In genomic region chr5:155768342-155768741, GRCh38 we compare ENCODE assay signal across 23 cellular contexts.
A peak's percentile ranks its signal among the peaks of the same experiment; 100 is the strongest.
DNase-seq lines count a peak whose midpoint lies in the region; ATAC-seq and TF ChIP-seq lines count a peak whose summit lies in the region.
"Had no signal": no experiment of that assay in that cellular context is flagged by ENCODE, and none has a peak within 500 bp of the region (broad histone marks: within the 10 kb centered on the region; RNA-seq: fewer than 3 reads in every experiment).

No MANE protein-coding gene starts in this region.

- H3K27ac ChIP-seq in CD8-positive, alpha-beta T cell (ENCODE audit: low read depth, low read length), result peak overlapping the region; percentile 28
- peak overlapping the region in 3 of 4 donors; percentile 35 to 53 (median 52) for H3K27ac ChIP-seq in gastrocnemius medialis
- H3K27ac ChIP-seq: 22Rv1, A549, C4-2B, GM23248 had no signal

- ATAC-seq in CD8-positive, alpha-beta T cell, result peak; percentile 40
- ATAC-seq in central memory CD8-positive, alpha-beta T cell (replicated peaks; ENCODE audit: extremely low read depth, poor library complexity, severe bottlenecking), result peak; percentile 52
- peak; percentile 55 to 69 (median 66) for ATAC-seq in natural killer cell
- no peak for ATAC-seq in gastrocnemius medialis
- ATAC-seq in GM18498 (IDR thresholded peaks at IDR 0.05; ENCODE audit: unreplicated experiment), result no peak
- ATAC-seq: A549, GM12878, HepG2 had no signal

- H3K4me1 Mint-ChIP-seq in CD8-positive, alpha-beta T cell (ENCODE audit: low read depth), result peaks cover 10% of the 10 kb centered on the region
- peaks cover 70% of the 10 kb centered on the region for H3K4me1 Mint-ChIP-seq in central memory CD8-positive, alpha-beta T cell
- peaks cover 34 to 48% of the 10 kb centered on the region in 2 donors for H3K4me1 Mint-ChIP-seq in natural killer cell
- H3K4me1 Mint-ChIP-seq: IgD-negative memory B cell had no signal

- no peak overlapping the region for H3K4me3 ChIP-seq in CD8-positive, alpha-beta T cell (ENCODE audit: low read depth, low read length)
- H3K4me3 ChIP-seq in gastrocnemius medialis, result no peak overlapping the region
- H3K4me3 ChIP-seq: A549, GM12878, GM23248 had no signal

- in situ Hi-C loops in gastrocnemius medialis (cut with MboI; ENCODE audit: low sequenced_read_pairs in 4 of 4), result no loop called here

- intact Hi-C loops in CD8-positive, alpha-beta T cell (cut with DNase I, micrococcal nuclease), result no loop called here
- intact Hi-C loops in natural killer cell (cut with micrococcal nuclease) (loop anchor here (5.0 kb wide), 1 partner anchor 1259 kb away; no protein-coding TSS in a partner anchor), gastrocnemius medialis (cut with DNase I; ENCODE audit: low total_unique reads) (loop anchor here (5.0 kb wide), 1 partner anchor 991 kb away; no protein-coding TSS in a partner anchor)

- no peaks in the 10 kb centered on the region for H3K27me3 Mint-ChIP-seq in CD8-positive, alpha-beta T cell (ENCODE audit: low read depth)
- no peaks in the 10 kb centered on the region for H3K27me3 Mint-ChIP-seq in central memory CD8-positive, alpha-beta T cell
- H3K27me3 Mint-ChIP-seq in natural killer cell (ENCODE audit: low read depth in 2 of 2), result no peaks in the 10 kb centered on the region

- no peaks in the 10 kb centered on the region for H3K36me3 ChIP-seq in CD8-positive, alpha-beta T cell (ENCODE audit: insufficient read depth, low read length)
- H3K36me3 ChIP-seq in gastrocnemius medialis, result no peaks in the 10 kb centered on the region

- POLR2A ChIA-PET in CD8-positive, alpha-beta T cell (lab: Charles Lee), result interaction anchor here (0.7 kb wide), 1 partner anchor 1483 kb away, joined by 3 read pairs; no protein-coding TSS in a partner anchor

- DNase-seq in CD8-positive, alpha-beta T cell, result no peak
- DNase-seq in central memory CD8-positive, alpha-beta T cell (ENCODE audit: low spot score in 2 of 2), result no peak
- DNase-seq in natural killer cell (no peak), gastrocnemius medialis (no peak), COLO829 (ENCODE audit: low spot score) (no peak), NCI-H446 (lab: John Stamatoyannopoulos, UW) (no peak)
- DNase-seq: AML-193; CD4-positive, alpha-beta T cell; COR-L47; DMS 273 treated with DMSO at 0.1 percent for 48 hours; DMS53; DND-41; EL; GM23248; HCEC 1CT; HFFc6 had no signal

- TF ChIP-seq CTCF in CD8-positive, alpha-beta T cell (IDR thresholded peaks at IDR 0.05), result no peak
- TF ChIP-seq CTCF in natural killer cell (IDR thresholded peaks at IDR 0.05) (no peak), gastrocnemius medialis (IDR thresholded peaks at IDR 0.05 in 4 of 5, conservative IDR thresholded peaks at IDR 0.05 in 1 of 5) (no peak)

- H3K36me3 Mint-ChIP-seq in CD8-positive, alpha-beta T cell, result no peaks in the 10 kb centered on the region
- H3K36me3 Mint-ChIP-seq in central memory CD8-positive, alpha-beta T cell (ENCODE audit: insufficient read depth), result no peaks in the 10 kb centered on the region
- no peaks in the 10 kb centered on the region for H3K36me3 Mint-ChIP-seq in natural killer cell
- H3K36me3 Mint-ChIP-seq: IgD-negative memory B cell had no signal

- CTCF ChIA-PET in CD8-positive, alpha-beta T cell (lab: Charles Lee), result no interaction called here

- H3K4me3 Mint-ChIP-seq in CD8-positive, alpha-beta T cell, result no peak overlapping the region
- peak overlapping the region; percentile 51 for H3K4me3 Mint-ChIP-seq in central memory CD8-positive, alpha-beta T cell
- H3K4me3 Mint-ChIP-seq in natural killer cell, result peak overlapping the region; percentile 36
- H3K4me3 Mint-ChIP-seq: CD4-positive, alpha-beta T cell; HFFc6; IgD-negative memory B cell had no signal

- H3K27ac Mint-ChIP-seq in CD8-positive, alpha-beta T cell, result peak overlapping the region; percentile 34
- H3K27ac Mint-ChIP-seq in central memory CD8-positive, alpha-beta T cell (ENCODE audit: low read depth), result peak overlapping the region; percentile 90
- H3K27ac Mint-ChIP-seq in natural killer cell, result peak overlapping the region; percentile 84 to 88
- H3K27ac Mint-ChIP-seq: CD4-positive, alpha-beta T cell; HFFc6; IgD-negative memory B cell had no signal

- H3K9me3 Mint-ChIP-seq in CD8-positive, alpha-beta T cell, result no peaks in the 10 kb centered on the region
- no peaks in the 10 kb centered on the region for H3K9me3 Mint-ChIP-seq in central memory CD8-positive, alpha-beta T cell
- peaks cover 0 to 6% of the 10 kb centered on the region in 2 donors for H3K9me3 Mint-ChIP-seq in natural killer cell
- H3K9me3 Mint-ChIP-seq: CD4-positive, alpha-beta T cell had no signal

- peaks cover 6% of the 10 kb centered on the region for H3K4me1 ChIP-seq in CD8-positive, alpha-beta T cell (ENCODE audit: insufficient read depth, low read length)
- peaks cover 6 to 10% of the 10 kb centered on the region in 2 donors for H3K4me1 ChIP-seq in gastrocnemius medialis
- H3K4me1 ChIP-seq: A549 had no signal

- TF ChIP-seq POLR2A in gastrocnemius medialis (IDR thresholded peaks at IDR 0.05), result no peak

- H3K27me3 ChIP-seq in CD8-positive, alpha-beta T cell (ENCODE audit: insufficient read depth, low read length), result no peaks in the 10 kb centered on the region
- H3K27me3 ChIP-seq in gastrocnemius medialis, result no peaks in the 10 kb centered on the region

- H3K9me3 ChIP-seq in CD8-positive, alpha-beta T cell (ENCODE audit: low read length), result no peaks in the 10 kb centered on the region
- no peaks in the 10 kb centered on the region for H3K9me3 ChIP-seq in gastrocnemius medialis
- H3K9me3 ChIP-seq: A549 had no signal

Comparison
In these comparisons a context has a peak if more than half of its experiments do, and no peak if none do; other contexts are left out.
1. ATAC-seq: peak in CD8-positive, alpha-beta T cell (single experiment), central memory CD8-positive, alpha-beta T cell (single experiment) and natural killer cell (3 of 3); none in gastrocnemius medialis (0 of 2) and GM18498 (single experiment).
2. H3K27ac Mint-ChIP-seq: peak in every context shown above with its lines; median percentile 90 in central memory CD8-positive, alpha-beta T cell; 86 in natural killer cell; 34 in CD8-positive, alpha-beta T cell.
3. intact Hi-C loops: an anchor here in natural killer cell (5.0 kb wide) and gastrocnemius medialis (5.0 kb wide); none called in CD8-positive, alpha-beta T cell.